ENCODE assay signal across 16 cellular contexts in the genomic region with DNA sequence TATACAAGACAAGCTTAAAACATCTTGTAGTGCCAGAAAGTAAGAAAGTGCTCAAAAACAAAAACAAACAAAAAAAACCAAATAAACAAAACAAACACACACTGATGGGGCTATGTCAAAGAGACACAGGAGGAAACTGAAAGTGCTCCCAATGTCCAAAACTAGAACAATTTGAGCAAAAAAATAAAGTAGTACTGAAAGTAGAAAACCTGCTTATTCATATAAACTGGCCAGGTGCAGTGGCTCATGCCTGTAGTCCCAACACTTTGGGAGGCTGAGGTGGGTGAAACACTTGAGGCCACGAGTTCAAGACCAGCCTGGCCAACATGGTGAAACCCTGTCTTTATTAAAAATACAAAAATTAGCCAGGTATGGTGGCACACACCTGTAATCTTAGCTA.
DNase-seq lines count a peak whose midpoint lies in the region; ATAC-seq lines count a peak whose summit lies in the region.
"Had no signal": no experiment of that assay in that cellular context is flagged by ENCODE, and none has a peak within 500 bp of the region (broad histone marks: within the 10 kb centered on the region; RNA-seq: fewer than 3 reads in every experiment).

No MANE protein-coding gene starts in this region.

- no peak for ATAC-seq in activated naive CD8-positive, alpha-beta T cell treated with anti-CD3 and anti-CD28 coated beads, Interleukin-2, amount 10 ng/mL, durations not matched to agents 7 days and 5 days (ENCODE audit: low read depth)
- ATAC-seq in activated naive CD8-positive, alpha-beta T cell treated with anti-CD3 and anti-CD28 coated beads, Interleukin-2, amount 50 U/mL, for 24 hours = no peak
- peak; percentile 63 for ATAC-seq in HG03342 (IDR thresholded peaks at IDR 0.05; ENCODE audit: unreplicated experiment)
- no peak for ATAC-seq in activated CD4-positive, CD25-positive, alpha-beta regulatory T cell treated with anti-CD3 and anti-CD28 coated beads, Interleukin-2, amount 50 U/mL, for 24 hours
- ATAC-seq: GM12878, PC-3 had no signal

- no peaks in the 10 kb centered on the region for H3K27me3 Mint-ChIP-seq in activated naive CD8-positive, alpha-beta T cell treated with anti-CD3 and anti-CD28 coated beads, Interleukin-2, amount 10 ng/mL, durations not matched to agents 7 days and 5 days
- H3K27me3 Mint-ChIP-seq in activated naive CD8-positive, alpha-beta T cell treated with anti-CD3 and anti-CD28 coated beads, Interleukin-2, amount 50 U/mL, for 24 hours = no peaks in the 10 kb centered on the region
- H3K27me3 Mint-ChIP-seq in T-helper 2 cell treated with Interferon-gamma antibody and Interleukin-4, amounts not matched to agents 5 μg/mL and 100 μg/mL, for 36 hours (ENCODE audit: low read depth) = no peaks in the 10 kb centered on the region
- H3K27me3 Mint-ChIP-seq: B cell, IgD-negative memory B cell had no signal

- H3K4me1 Mint-ChIP-seq in activated naive CD8-positive, alpha-beta T cell treated with anti-CD3 and anti-CD28 coated beads, Interleukin-2, amount 10 ng/mL, durations not matched to agents 7 days and 5 days = peaks cover 22% of the 10 kb centered on the region
- H3K4me1 Mint-ChIP-seq in activated naive CD8-positive, alpha-beta T cell treated with anti-CD3 and anti-CD28 coated beads, Interleukin-2, amount 50 U/mL, for 24 hours = peaks cover 26% of the 10 kb centered on the region
- H3K4me1 Mint-ChIP-seq in T-helper 2 cell treated with Interferon-gamma antibody and Interleukin-4, amounts not matched to agents 5 μg/mL and 100 μg/mL, for 36 hours (ENCODE audit: low read depth) = peaks cover 27% of the 10 kb centered on the region

- DNase-seq in activated naive CD8-positive, alpha-beta T cell treated with anti-CD3 and anti-CD28 coated beads, Interleukin-2, amount 10 ng/mL, durations not matched to agents 7 days and 5 days = no peak
- DNase-seq in activated naive CD8-positive, alpha-beta T cell treated with anti-CD3 and anti-CD28 coated beads, Interleukin-2, amount 50 U/mL, for 24 hours = no peak
- peak; percentile 60 for DNase-seq in RPMI8226
- DNase-seq in T-helper 2 cell treated with Interferon-gamma antibody and Interleukin-4, amounts not matched to agents 5 μg/mL and 100 μg/mL, for 36 hours (ENCODE audit: low spot score) = no peak
- no peak for DNase-seq in iPS-NIHi7 (ENCODE audit: extremely low spot score)
- DNase-seq: Caco-2, NCI-H1105, NCI-H1694, NCI-H226, NCI-H524, PC-3 had no signal

- H3K4me3 Mint-ChIP-seq in activated naive CD8-positive, alpha-beta T cell treated with anti-CD3 and anti-CD28 coated beads, Interleukin-2, amount 10 ng/mL, durations not matched to agents 7 days and 5 days = no peak overlapping the region
- no peak overlapping the region for H3K4me3 Mint-ChIP-seq in activated naive CD8-positive, alpha-beta T cell treated with anti-CD3 and anti-CD28 coated beads, Interleukin-2, amount 50 U/mL, for 24 hours
- H3K4me3 Mint-ChIP-seq in T-helper 2 cell treated with Interferon-gamma antibody and Interleukin-4, amounts not matched to agents 5 μg/mL and 100 μg/mL, for 36 hours = no peak overlapping the region
- H3K4me3 Mint-ChIP-seq: B cell, IgD-negative memory B cell had no signal

- peak overlapping the region; percentile 17 for H3K27ac Mint-ChIP-seq in activated naive CD8-positive, alpha-beta T cell treated with anti-CD3 and anti-CD28 coated beads, Interleukin-2, amount 10 ng/mL, durations not matched to agents 7 days and 5 days
- no peak overlapping the region for H3K27ac Mint-ChIP-seq in activated naive CD8-positive, alpha-beta T cell treated with anti-CD3 and anti-CD28 coated beads, Interleukin-2, amount 50 U/mL, for 24 hours
- no peak overlapping the region for H3K27ac Mint-ChIP-seq in T-helper 2 cell treated with Interferon-gamma antibody and Interleukin-4, amounts not matched to agents 5 μg/mL and 100 μg/mL, for 36 hours
- H3K27ac Mint-ChIP-seq: B cell had no signal

- H3K9me3 Mint-ChIP-seq in activated naive CD8-positive, alpha-beta T cell treated with anti-CD3 and anti-CD28 coated beads, Interleukin-2, amount 10 ng/mL, durations not matched to agents 7 days and 5 days = no peaks in the 10 kb centered on the region
- H3K9me3 Mint-ChIP-seq in activated naive CD8-positive, alpha-beta T cell treated with anti-CD3 and anti-CD28 coated beads, Interleukin-2, amount 50 U/mL, for 24 hours = no peaks in the 10 kb centered on the region
- H3K9me3 Mint-ChIP-seq in T-helper 2 cell treated with Interferon-gamma antibody and Interleukin-4, amounts not matched to agents 5 μg/mL and 100 μg/mL, for 36 hours = no peaks in the 10 kb centered on the region
- H3K9me3 Mint-ChIP-seq: IgD-negative memory B cell had no signal

- H3K36me3 Mint-ChIP-seq in activated naive CD8-positive, alpha-beta T cell treated with anti-CD3 and anti-CD28 coated beads, Interleukin-2, amount 10 ng/mL, durations not matched to agents 7 days and 5 days = peaks cover 7% of the 10 kb centered on the region
- H3K36me3 Mint-ChIP-seq in activated naive CD8-positive, alpha-beta T cell treated with anti-CD3 and anti-CD28 coated beads, Interleukin-2, amount 50 U/mL, for 24 hours (ENCODE audit: low read depth) = no peaks in the 10 kb centered on the region
- no peaks in the 10 kb centered on the region for H3K36me3 Mint-ChIP-seq in T-helper 2 cell treated with Interferon-gamma antibody and Interleukin-4, amounts not matched to agents 5 μg/mL and 100 μg/mL, for 36 hours (ENCODE audit: low read depth)
- H3K36me3 Mint-ChIP-seq: IgD-negative memory B cell had no signal

- POLR2A ChIA-PET in activated naive CD8-positive, alpha-beta T cell treated with anti-CD3 and anti-CD28 coated beads, Interleukin-2, amount 10 ng/mL, durations not matched to agents 7 days and 5 days (lab: Charles Lee) = no interaction called here
